15 cellular contexts compared by ENCODE assay signal in genomic region chr7:11261470-11261869, GRCh38.
DNase-seq lines count a peak whose midpoint lies in the region; ATAC-seq and TF ChIP-seq lines count a peak whose summit lies in the region.
"Had no signal": no experiment of that assay in that cellular context is flagged by ENCODE, and none has a peak within 500 bp of the region (broad histone marks: within the 10 kb centered on the region; RNA-seq: fewer than 3 reads in every experiment).

No MANE protein-coding gene starts in this region.

- intact Hi-C loops in breast epithelium (cut with DNase I; ENCODE audit: low total_unique reads) = no loop called here

- no peak overlapping the region for H3K4ac ChIP-seq in H9 (ENCODE audit: low read depth, low read length)

- H3K36me3 Mint-ChIP-seq in H9 (ENCODE audit: insufficient read depth in 1 of 3, low read depth in 3 of 3) = no peaks in the 10 kb centered on the region

- H4K5ac ChIP-seq in H9 (ENCODE audit: insufficient read length, low read depth, low read length) = no peak overlapping the region

- H3K79me1 ChIP-seq in H9 (ENCODE audit: insufficient read depth, low read depth, low read length, poor library complexity, severe bottlenecking) = no peaks in the 10 kb centered on the region

- H3K4me3 ChIP-seq in breast epithelium = no peak overlapping the region
- H3K4me3 ChIP-seq: esophagus squamous epithelium, mucosa of descending colon, thoracic aorta had no signal

- no peak overlapping the region for H2BK120ac ChIP-seq in H9 (ENCODE audit: low read depth, low read length, poor library complexity, severe bottlenecking)

- H3K23me2 ChIP-seq in H9 (ENCODE audit: insufficient read length, low read depth, low read length, poor library complexity, severe bottlenecking) = no peaks in the 10 kb centered on the region

- no peak; the same call in 1 of the 2 replicates for TF ChIP-seq CTCF in C4-2B (conservative IDR thresholded peaks at IDR 0.05)
- no peak for TF ChIP-seq CTCF in breast epithelium (IDR thresholded peaks at IDR 0.05)
- no peak for TF ChIP-seq CTCF in H9 (conservative IDR thresholded peaks at IDR 0.05)

- TF ChIP-seq POLR2A in breast epithelium (IDR thresholded peaks at IDR 0.05) = no peak

- no peaks in the 10 kb centered on the region for H3K36me3 ChIP-seq in breast epithelium
- H3K36me3 ChIP-seq: esophagus squamous epithelium, thoracic aorta had no signal

- H3K9me3 ChIP-seq in breast epithelium (no peaks in the 10 kb centered on the region), H9 (ENCODE audit: control insufficient read depth, low read depth, low read length) (no peaks in the 10 kb centered on the region)
- H3K9me3 ChIP-seq: esophagus squamous epithelium, mucosa of descending colon, thoracic aorta had no signal

- H3K4me1 ChIP-seq in breast epithelium (no peaks in the 10 kb centered on the region), H9 (ENCODE audit: insufficient read depth, low read length) (no peaks in the 10 kb centered on the region)
- H3K4me1 ChIP-seq: esophagus squamous epithelium had no signal

- no peak overlapping the region for H2BK20ac ChIP-seq in H9 (ENCODE audit: low read depth, low read length, poor library complexity, severe bottlenecking)

- H3K14ac ChIP-seq in H9 (ENCODE audit: insufficient read depth, low read length) = no peak overlapping the region

- H4K91ac ChIP-seq in H9 (ENCODE audit: insufficient read length, low read depth, low read length) = no peak overlapping the region

- no peak overlapping the region for H2BK12ac ChIP-seq in H9 (ENCODE audit: insufficient read length, low read depth, low read length)

- H3T11ph ChIP-seq in H9 (ENCODE audit: low read length) = no peak overlapping the region

- H3K4me3 Mint-ChIP-seq in H9 = no peak overlapping the region
- H3K4me3 Mint-ChIP-seq: activated CD4-positive, alpha-beta T cell treated with anti-CD3 and anti-CD28 coated beads for 36 hours; central memory CD8-positive, alpha-beta T cell had no signal

- H3K9me3 Mint-ChIP-seq in H9 = peaks cover 0 to 2% of the 10 kb centered on the region in 2 experiments; a peak in 1 of 5 replicates
- H3K9me3 Mint-ChIP-seq: central memory CD8-positive, alpha-beta T cell had no signal

- no peak overlapping the region for H3K27ac Mint-ChIP-seq in H9
- H3K27ac Mint-ChIP-seq: activated CD4-positive, alpha-beta T cell treated with anti-CD3 and anti-CD28 coated beads for 36 hours had no signal

- H3K23ac ChIP-seq in H9 (ENCODE audit: insufficient read length, low read depth, low read length) = no peak overlapping the region

- no peaks in the 10 kb centered on the region for H3K27me3 Mint-ChIP-seq in H9 (ENCODE audit: low read depth)

- H2BK15ac ChIP-seq in H9 (ENCODE audit: low read depth, low read length) = no peak overlapping the region

- H2AFZ ChIP-seq in H9 (ENCODE audit: low read length) = no peak overlapping the region

- no peak overlapping the region for H4K8ac ChIP-seq in H9 (replicated peaks; ENCODE audit: insufficient read length, low read depth, low read length)

- no peak overlapping the region for H2BK5ac ChIP-seq in H9 (ENCODE audit: insufficient read length, low read length)

- no peak overlapping the region for H3K18ac ChIP-seq in H9 (ENCODE audit: insufficient read length, low read depth, low read length)

- DNase-seq in M059J (ENCODE audit: low read depth) (peak; percentile 87), NCI-H446 (lab: John Stamatoyannopoulos, UW) (peak; percentile 50 to 82), breast epithelium (ENCODE audit: low spot score in 2 of 2) (peak; percentile 74 to 90), NOMO-1 (lab: John Stamatoyannopoulos, UW; ENCODE audit: unreplicated experiment in 2 of 2) (no peak), H9 (no peak)
- DNase-seq in stimulated activated naive CD8-positive, alpha-beta T cell treated with anti-CD3 and anti-CD28 coated beads, Interleukin-15, Interleukin-2, amounts not matched to agents 100 U/mL and 50 U/mL, for 24 hours = no peak
- DNase-seq: activated CD4-positive, alpha-beta T cell treated with anti-CD3 and anti-CD28 coated beads for 36 hours; activated gamma-delta T cell treated with Interleukin-2 at 50 U/mL for 16 hours; esophagus squamous epithelium; mucosa of descending colon; NCI-H226 had no signal

- no peak overlapping the region for H2AK5ac ChIP-seq in H9 (ENCODE audit: insufficient read length, low read length)

- no peaks in the 10 kb centered on the region for H3K79me2 ChIP-seq in H9 (ENCODE audit: insufficient read depth, low read length)

- no peak overlapping the region for H3K4me2 ChIP-seq in H9 (ENCODE audit: insufficient read depth, insufficient read length, low read length)

- H3K56ac ChIP-seq in H9 (ENCODE audit: insufficient read length, low read depth, low read length) = no peak overlapping the region

- no peaks in the 10 kb centered on the region for H4K20me1 ChIP-seq in H9 (ENCODE audit: control insufficient read depth, insufficient read depth, insufficient read length)

- H3K27me3 ChIP-seq in breast epithelium (no peaks in the 10 kb centered on the region), H9 (ENCODE audit: insufficient read depth, low read length) (no peaks in the 10 kb centered on the region)
- H3K27me3 ChIP-seq: esophagus squamous epithelium had no signal

- no peak overlapping the region for H3K9ac ChIP-seq in H9 (ENCODE audit: extremely low read depth, insufficient read length, low read length)

- H3K4me1 Mint-ChIP-seq in H9 = no peaks in the 10 kb centered on the region
- H3K4me1 Mint-ChIP-seq: activated CD4-positive, alpha-beta T cell treated with anti-CD3 and anti-CD28 coated beads for 36 hours; central memory CD8-positive, alpha-beta T cell had no signal

- no peak for ATAC-seq in GM21717 (IDR thresholded peaks at IDR 0.05; ENCODE audit: unreplicated experiment)
- ATAC-seq in stimulated activated naive CD8-positive, alpha-beta T cell treated with anti-CD3 and anti-CD28 coated beads, Interleukin-15, Interleukin-2, amounts not matched to agents 100 U/mL and 50 U/mL, for 24 hours = no peak
- ATAC-seq: activated CD4-positive, alpha-beta T cell treated with anti-CD3 and anti-CD28 coated beads for 36 hours; mucosa of descending colon had no signal

- peak overlapping the region; percentile 64 for H3K27ac ChIP-seq in C4-2B
- no peak overlapping the region for H3K27ac ChIP-seq in breast epithelium
- H3K27ac ChIP-seq in H9 (ENCODE audit: insufficient read length, low read depth, low read length) = no peak overlapping the region
- H3K27ac ChIP-seq: esophagus squamous epithelium, thoracic aorta had no signal

Comparison
In these comparisons a context has a peak if more than half of its experiments do, and no peak if none do; other contexts are left out.
1. DNase-seq: peak in M059J (single experiment), NCI-H446 (2 of 2) and breast epithelium (2 of 2); none in stimulated activated naive CD8-positive, alpha-beta T cell treated with anti-CD3 and anti-CD28 coated beads, Interleukin-15, Interleukin-2, amounts not matched to agents 100 U/mL and 50 U/mL, for 24 hours (single experiment), NOMO-1 (0 of 2) and H9 (single experiment).